In the genomic region with DNA sequence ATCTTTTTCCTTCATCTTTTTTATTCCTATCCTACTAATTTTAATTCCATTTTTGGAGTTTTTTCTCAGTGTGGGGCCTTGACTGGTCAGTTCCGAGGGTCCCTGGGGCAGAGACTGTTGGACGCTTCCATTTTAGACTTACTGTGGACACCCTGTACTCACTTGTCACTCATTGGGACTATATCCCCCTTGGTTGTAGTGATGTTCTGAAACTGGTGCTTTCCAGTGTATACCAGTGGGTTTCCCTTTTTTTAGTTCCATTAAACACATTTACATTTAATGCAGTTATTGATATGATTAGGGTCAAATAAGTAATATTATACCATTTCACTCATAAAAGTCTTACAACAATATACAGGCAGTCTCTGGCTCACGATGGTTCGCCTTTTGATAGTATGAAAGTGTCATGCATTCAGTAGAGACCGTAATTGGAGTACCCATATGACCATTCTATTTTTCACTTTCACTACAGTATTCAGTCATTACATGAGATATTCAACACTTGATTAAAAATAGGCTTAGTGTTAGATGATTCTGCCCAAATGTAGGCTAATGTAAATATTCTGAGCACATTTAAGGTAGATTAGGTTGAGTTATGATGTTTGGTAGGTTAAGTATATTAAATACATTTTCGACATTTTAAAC, we compare ENCODE assay signal across 10 cellular contexts. TPM values are rescaled to one million over a fixed set of nuclear protein-coding genes. Genes with fewer than 3 reads are reported as not detected.
DNase-seq lines count a peak whose midpoint lies in the region; ATAC-seq and TF ChIP-seq lines count a peak whose summit lies in the region.
"Had no signal": no experiment of that assay in that cellular context is flagged by ENCODE, and none has a peak within 500 bp of the region (broad histone marks: within the 10 kb centered on the region; RNA-seq: fewer than 3 reads in every experiment).

No MANE protein-coding gene starts in this region.

- no peaks in the 10 kb centered on the region for H3K9me3 Mint-ChIP-seq in neural crest cell

- H3K4me3 Mint-ChIP-seq in neural crest cell = no peak overlapping the region

- peak overlapping the region; percentile 9 for H3K27ac Mint-ChIP-seq in neural crest cell (ENCODE audit: unreplicated experiment)

- DNase-seq in neural crest cell (ENCODE audit: low read depth, low spot score) (no peak), NCI-H774 (lab: John Stamatoyannopoulos, UW) (no peak), body of pancreas (no peak), NCI-H1436 (lab: John Stamatoyannopoulos, UW) (no peak)
- no peak for DNase-seq in stimulated activated CD4-positive, alpha-beta T cell treated with anti-CD3 and anti-CD28 coated beads, Interleukin-4, amount 100 ng/mL, for 4 hours
- DNase-seq: foreskin fibroblast had no signal

- H3K9me3 ChIP-seq in body of pancreas = no peaks in the 10 kb centered on the region

- H3K27me3 ChIP-seq in body of pancreas = no peaks in the 10 kb centered on the region

- WGBS in body of pancreas, 2 donors = 87 to 89% methylated on average over 6 of the region's 6 CpGs

- intact Hi-C loops in body of pancreas (cut with DNase I) = loop anchor here (10.0 kb wide), 1 partner anchor 65 kb away; no protein-coding TSS in a partner anchor

- peak; percentile 94 for ATAC-seq in GM18870 (IDR thresholded peaks at IDR 0.05; ENCODE audit: unreplicated experiment)
- peak; percentile 79 for ATAC-seq in GM21529 (IDR thresholded peaks at IDR 0.05; ENCODE audit: unreplicated experiment)
- peak; percentile 90 for ATAC-seq in HG03175 (IDR thresholded peaks at IDR 0.05; ENCODE audit: unreplicated experiment)
- ATAC-seq in body of pancreas = no peak

- TF ChIP-seq CTCF in neural crest cell (conservative IDR thresholded peaks at IDR 0.05) = no peak
- TF ChIP-seq CTCF in body of pancreas (IDR thresholded peaks at IDR 0.05) = no peak

- peaks cover 38% of the 10 kb centered on the region for H3K36me3 Mint-ChIP-seq in neural crest cell (ENCODE audit: low read depth)

- no peak for TF ChIP-seq POLR2A in body of pancreas (IDR thresholded peaks at IDR 0.05)

- H3K27ac ChIP-seq in body of pancreas = no peak overlapping the region

- no peaks in the 10 kb centered on the region for H3K4me1 ChIP-seq in body of pancreas

- no peaks in the 10 kb centered on the region for H3K27me3 Mint-ChIP-seq in neural crest cell (ENCODE audit: low read depth)

- H3K4me1 Mint-ChIP-seq in neural crest cell = peaks cover 4% of the 10 kb centered on the region

- H3K4me3 ChIP-seq in body of pancreas = no peak overlapping the region

- no peaks in the 10 kb centered on the region for H3K36me3 ChIP-seq in body of pancreas (replicated peaks in 1 of 2; ENCODE audit: insufficient read depth in 1 of 2, low read depth in 2 of 2)

RNA-seq across cellular contexts. Expression of a gene that starts 46.0 kb away (rescaled TPM):
- 70.6 and 75.7 TPM in 2 replicates for total RNA-seq in neural crest cell
- total RNA-seq in body of pancreas = 1 to 10 TPM; 4.0 to 7.5 TPM

RNA-seq across cellular contexts. Expression of a gene that starts 51.1 kb away (rescaled TPM):
- total RNA-seq in neural crest cell (not detected in 2 replicates), body of pancreas (not detected)
- total RNA-seq: subcutaneous adipose tissue had no signal
